ENCODE assay signal across 1 cellular context in the genomic region with DNA sequence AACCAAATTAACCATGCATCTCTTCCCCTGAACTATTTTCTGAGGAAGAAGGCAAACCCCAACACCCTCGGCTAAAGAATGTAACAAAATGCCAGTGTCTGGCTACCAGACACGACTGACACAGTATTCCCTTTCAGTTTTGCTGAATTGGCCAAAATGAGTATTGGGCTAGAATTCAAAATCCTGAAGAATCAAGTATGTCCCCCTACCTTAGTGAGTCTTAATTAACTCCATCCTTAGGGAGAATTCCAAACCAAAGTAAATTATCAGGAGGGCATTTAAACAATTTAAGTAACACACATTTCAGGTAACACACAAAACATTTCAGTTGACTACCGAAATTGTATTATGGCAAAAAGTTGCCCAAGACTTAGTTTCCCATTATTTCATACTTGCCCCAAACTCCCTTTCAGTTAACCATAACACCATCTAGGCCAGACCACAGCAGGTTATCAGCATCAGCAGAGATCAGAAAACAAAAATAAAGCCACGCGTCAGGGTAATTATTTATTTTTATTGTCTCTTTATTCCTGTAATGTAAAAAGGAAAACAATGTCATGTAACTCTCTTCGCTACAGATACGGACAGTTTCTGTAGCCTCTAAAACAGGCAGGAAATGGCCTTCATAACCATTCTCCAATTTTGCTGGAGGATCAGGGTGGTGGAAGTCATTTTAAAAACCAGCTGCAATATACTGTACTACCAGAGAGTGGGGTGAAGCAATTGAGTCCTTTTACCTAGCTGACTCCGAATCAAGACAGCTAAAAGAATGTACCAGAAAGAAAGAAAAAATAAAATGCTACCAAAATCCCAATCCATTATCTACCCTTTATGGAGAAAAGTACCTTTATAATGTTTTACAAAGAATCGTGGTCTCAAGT.
TF ChIP-seq lines count a peak whose summit lies in the region.

No MANE protein-coding gene starts in this region.

TF ChIP-seq in HepG2, 621 proteins besides CTCF, POLR2A, EP300 and RAD21 (continued from another document and continues in another):
- no peak for TF ChIP-seq TGIF2 (CRISPR knock-in tag; IDR thresholded peaks at IDR 0.05)
- TF ChIP-seq ZNF550 (CRISPR knock-in tag; IDR thresholded peaks at IDR 0.05; ENCODE audit: borderline replicate concordance): no peak
- TF ChIP-seq ZNF235 (CRISPR knock-in tag; IDR thresholded peaks at IDR 0.05; ENCODE audit: borderline replicate concordance): no peak
- no peak for TF ChIP-seq FLYWCH1 (CRISPR knock-in tag; IDR thresholded peaks at IDR 0.05)
- 0 out of 2 replicates have a peak, but pooled peaks have one; percentile 37 for TF ChIP-seq SETDB1 (CRISPR knock-in tag; IDR thresholded peaks at IDR 0.05; ENCODE audit: borderline replicate concordance)
- no peak for TF ChIP-seq ZNF180 (CRISPR knock-in tag; IDR thresholded peaks at IDR 0.05; ENCODE audit: borderline replicate concordance, low read depth)
- TF ChIP-seq PRPF4 (IDR thresholded peaks at IDR 0.05; ENCODE audit: low read depth, low read length, poor library complexity, severe bottlenecking): no peak
- TF ChIP-seq ZNF326 (CRISPR knock-in tag; IDR thresholded peaks at IDR 0.05; ENCODE audit: borderline replicate concordance): no peak
- TF ChIP-seq, protein P1, sequence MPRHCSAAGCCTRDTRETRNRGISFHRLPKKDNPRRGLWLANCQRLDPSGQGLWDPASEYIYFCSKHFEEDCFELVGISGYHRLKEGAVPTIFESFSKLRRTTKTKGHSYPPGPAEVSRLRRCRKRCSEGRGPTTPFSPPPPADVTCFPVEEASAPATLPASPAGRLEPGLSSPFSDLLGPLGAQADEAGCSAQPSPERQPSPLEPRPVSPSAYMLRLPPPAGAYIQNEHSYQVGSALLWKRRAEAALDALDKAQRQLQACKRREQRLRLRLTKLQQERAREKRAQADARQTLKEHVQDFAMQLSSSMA (CRISPR knock-in tag; IDR thresholded peaks at IDR 0.05): no peak
- no peak for TF ChIP-seq KAT7 (CRISPR knock-in tag; IDR thresholded peaks at IDR 0.05; ENCODE audit: borderline replicate concordance)
- TF ChIP-seq, protein P2, sequence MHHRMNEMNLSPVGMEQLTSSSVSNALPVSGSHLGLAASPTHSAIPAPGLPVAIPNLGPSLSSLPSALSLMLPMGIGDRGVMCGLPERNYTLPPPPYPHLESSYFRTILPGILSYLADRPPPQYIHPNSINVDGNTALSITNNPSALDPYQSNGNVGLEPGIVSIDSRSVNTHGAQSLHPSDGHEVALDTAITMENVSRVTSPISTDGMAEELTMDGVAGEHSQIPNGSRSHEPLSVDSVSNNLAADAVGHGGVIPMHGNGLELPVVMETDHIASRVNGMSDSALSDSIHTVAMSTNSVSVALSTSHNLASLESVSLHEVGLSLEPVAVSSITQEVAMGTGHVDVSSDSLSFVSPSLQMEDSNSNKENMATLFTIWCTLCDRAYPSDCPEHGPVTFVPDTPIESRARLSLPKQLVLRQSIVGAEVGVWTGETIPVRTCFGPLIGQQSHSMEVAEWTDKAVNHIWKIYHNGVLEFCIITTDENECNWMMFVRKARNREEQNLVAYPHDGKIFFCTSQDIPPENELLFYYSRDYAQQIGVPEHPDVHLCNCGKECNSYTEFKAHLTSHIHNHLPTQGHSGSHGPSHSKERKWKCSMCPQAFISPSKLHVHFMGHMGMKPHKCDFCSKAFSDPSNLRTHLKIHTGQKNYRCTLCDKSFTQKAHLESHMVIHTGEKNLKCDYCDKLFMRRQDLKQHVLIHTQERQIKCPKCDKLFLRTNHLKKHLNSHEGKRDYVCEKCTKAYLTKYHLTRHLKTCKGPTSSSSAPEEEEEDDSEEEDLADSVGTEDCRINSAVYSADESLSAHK (CRISPR knock-in tag; IDR thresholded peaks at IDR 0.05; ENCODE audit: borderline replicate concordance): 0 out of 2 replicates have a peak, but pooled peaks have one; percentile 19
- no peak for TF ChIP-seq ZNF570 (CRISPR knock-in tag; IDR thresholded peaks at IDR 0.05; ENCODE audit: borderline replicate concordance)
- no peak for TF ChIP-seq REL (CRISPR knock-in tag; conservative IDR thresholded peaks at IDR 0.05)
- no peak for TF ChIP-seq TAF1 (CRISPR knock-in tag; IDR thresholded peaks at IDR 0.05)
- peak; percentile 41 for TF ChIP-seq ASH2L (IDR thresholded peaks at IDR 0.05; ENCODE audit: insufficient read length, low read depth, low read length)
- TF ChIP-seq MBD4 (IDR thresholded peaks at IDR 0.05; ENCODE audit: borderline replicate concordance, low read length): no peak
- TF ChIP-seq, protein P3, sequence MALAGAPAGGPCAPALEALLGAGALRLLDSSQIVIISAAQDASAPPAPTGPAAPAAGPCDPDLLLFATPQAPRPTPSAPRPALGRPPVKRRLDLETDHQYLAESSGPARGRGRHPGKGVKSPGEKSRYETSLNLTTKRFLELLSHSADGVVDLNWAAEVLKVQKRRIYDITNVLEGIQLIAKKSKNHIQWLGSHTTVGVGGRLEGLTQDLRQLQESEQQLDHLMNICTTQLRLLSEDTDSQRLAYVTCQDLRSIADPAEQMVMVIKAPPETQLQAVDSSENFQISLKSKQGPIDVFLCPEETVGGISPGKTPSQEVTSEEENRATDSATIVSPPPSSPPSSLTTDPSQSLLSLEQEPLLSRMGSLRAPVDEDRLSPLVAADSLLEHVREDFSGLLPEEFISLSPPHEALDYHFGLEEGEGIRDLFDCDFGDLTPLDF (CRISPR knock-in tag; IDR thresholded peaks at IDR 0.05): no peak
- TF ChIP-seq JUN (CRISPR knock-in tag; IDR thresholded peaks at IDR 0.05): no peak
- TF ChIP-seq ZNF7 (CRISPR knock-in tag; IDR thresholded peaks at IDR 0.05): no peak
- TF ChIP-seq KLF9 (CRISPR knock-in tag; IDR thresholded peaks at IDR 0.05; ENCODE audit: low read depth): no peak
- no peak for TF ChIP-seq ZNF350 (CRISPR knock-in tag; IDR thresholded peaks at IDR 0.05; ENCODE audit: borderline replicate concordance, low read depth)
- TF ChIP-seq, protein P4, sequence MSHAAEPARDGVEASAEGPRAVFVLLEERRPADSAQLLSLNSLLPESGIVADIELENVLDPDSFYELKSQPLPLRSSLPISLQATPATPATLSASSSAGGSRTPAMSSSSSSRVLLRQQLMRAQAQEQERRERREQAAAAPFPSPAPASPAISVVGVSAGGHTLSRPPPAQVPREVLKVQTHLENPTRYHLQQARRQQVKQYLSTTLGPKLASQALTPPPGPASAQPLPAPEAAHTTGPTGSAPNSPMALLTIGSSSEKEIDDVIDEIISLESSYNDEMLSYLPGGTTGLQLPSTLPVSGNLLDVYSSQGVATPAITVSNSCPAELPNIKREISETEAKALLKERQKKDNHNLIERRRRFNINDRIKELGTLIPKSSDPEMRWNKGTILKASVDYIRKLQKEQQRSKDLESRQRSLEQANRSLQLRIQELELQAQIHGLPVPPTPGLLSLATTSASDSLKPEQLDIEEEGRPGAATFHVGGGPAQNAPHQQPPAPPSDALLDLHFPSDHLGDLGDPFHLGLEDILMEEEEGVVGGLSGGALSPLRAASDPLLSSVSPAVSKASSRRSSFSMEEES (CRISPR knock-in tag; IDR thresholded peaks at IDR 0.05): no peak; the same call in 1 of the 2 replicates
- no peak for TF ChIP-seq MTA1 (CRISPR knock-in tag; IDR thresholded peaks at IDR 0.05; ENCODE audit: borderline replicate concordance)
- no peak for TF ChIP-seq GATAD2A (CRISPR knock-in tag; IDR thresholded peaks at IDR 0.05)
- TF ChIP-seq ZMYM4 (CRISPR knock-in tag; IDR thresholded peaks at IDR 0.05): no peak
- TF ChIP-seq MTF1 (CRISPR knock-in tag; IDR thresholded peaks at IDR 0.05): no peak
- TF ChIP-seq ZNF562 (CRISPR knock-in tag; IDR thresholded peaks at IDR 0.05; ENCODE audit: borderline replicate concordance): no peak
- TF ChIP-seq, protein P5, sequence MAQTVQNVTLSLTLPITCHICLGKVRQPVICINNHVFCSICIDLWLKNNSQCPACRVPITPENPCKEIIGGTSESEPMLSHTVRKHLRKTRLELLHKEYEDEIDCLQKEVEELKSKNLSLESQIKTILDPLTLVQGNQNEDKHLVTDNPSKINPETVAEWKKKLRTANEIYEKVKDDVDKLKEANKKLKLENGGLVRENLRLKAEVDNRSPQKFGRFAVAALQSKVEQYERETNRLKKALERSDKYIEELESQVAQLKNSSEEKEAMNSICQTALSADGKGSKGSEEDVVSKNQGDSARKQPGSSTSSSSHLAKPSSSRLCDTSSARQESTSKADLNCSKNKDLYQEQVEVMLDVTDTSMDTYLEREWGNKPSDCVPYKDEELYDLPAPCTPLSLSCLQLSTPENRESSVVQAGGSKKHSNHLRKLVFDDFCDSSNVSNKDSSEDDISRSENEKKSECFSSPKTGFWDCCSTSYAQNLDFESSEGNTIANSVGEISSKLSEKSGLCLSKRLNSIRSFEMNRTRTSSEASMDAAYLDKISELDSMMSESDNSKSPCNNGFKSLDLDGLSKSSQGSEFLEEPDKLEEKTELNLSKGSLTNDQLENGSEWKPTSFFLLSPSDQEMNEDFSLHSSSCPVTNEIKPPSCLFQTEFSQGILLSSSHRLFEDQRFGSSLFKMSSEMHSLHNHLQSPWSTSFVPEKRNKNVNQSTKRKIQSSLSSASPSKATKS (CRISPR knock-in tag; IDR thresholded peaks at IDR 0.05): no peak
- TF ChIP-seq NR1H2 (CRISPR knock-in tag; IDR thresholded peaks at IDR 0.05; ENCODE audit: borderline replicate concordance, low read depth): no peak
- 0 out of 2 replicates have a peak, but pooled peaks have one; percentile 15 for TF ChIP-seq ZSCAN22 (CRISPR knock-in tag; IDR thresholded peaks at IDR 0.05)
- TF ChIP-seq ATF1 (CRISPR knock-in tag; IDR thresholded peaks at IDR 0.05): no peak
- no peak for TF ChIP-seq ZNF530 (CRISPR knock-in tag; IDR thresholded peaks at IDR 0.05; ENCODE audit: low read depth)
- TF ChIP-seq, protein P6, sequence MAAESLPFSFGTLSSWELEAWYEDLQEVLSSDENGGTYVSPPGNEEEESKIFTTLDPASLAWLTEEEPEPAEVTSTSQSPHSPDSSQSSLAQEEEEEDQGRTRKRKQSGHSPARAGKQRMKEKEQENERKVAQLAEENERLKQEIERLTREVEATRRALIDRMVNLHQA (CRISPR knock-in tag; IDR thresholded peaks at IDR 0.05): no peak
- no peak for TF ChIP-seq GZF1 (CRISPR knock-in tag; IDR thresholded peaks at IDR 0.05)
- peak; percentile 3; the same call in 1 of the 2 replicates for TF ChIP-seq THAP11 (CRISPR knock-in tag; IDR thresholded peaks at IDR 0.05)
- TF ChIP-seq KDM6A (CRISPR knock-in tag; IDR thresholded peaks at IDR 0.05; ENCODE audit: low read depth): no peak
- TF ChIP-seq ZNF501 (CRISPR knock-in tag; IDR thresholded peaks at IDR 0.05): no peak
- TF ChIP-seq MAFF (IDR thresholded peaks at IDR 0.05; ENCODE audit: low read depth, low read length): peak; percentile 95
- no peak for TF ChIP-seq HNRNPUL1 (IDR thresholded peaks at IDR 0.05; ENCODE audit: low read depth, low read length)
- no peak for TF ChIP-seq GTF2F1 (IDR thresholded peaks at IDR 0.05; ENCODE audit: low read length)
- 0 out of 2 replicates have a peak, but pooled peaks have one; percentile 76 for TF ChIP-seq ZNF577 (CRISPR knock-in tag; IDR thresholded peaks at IDR 0.05; ENCODE audit: borderline replicate concordance, low read depth)
- TF ChIP-seq, protein P7, sequence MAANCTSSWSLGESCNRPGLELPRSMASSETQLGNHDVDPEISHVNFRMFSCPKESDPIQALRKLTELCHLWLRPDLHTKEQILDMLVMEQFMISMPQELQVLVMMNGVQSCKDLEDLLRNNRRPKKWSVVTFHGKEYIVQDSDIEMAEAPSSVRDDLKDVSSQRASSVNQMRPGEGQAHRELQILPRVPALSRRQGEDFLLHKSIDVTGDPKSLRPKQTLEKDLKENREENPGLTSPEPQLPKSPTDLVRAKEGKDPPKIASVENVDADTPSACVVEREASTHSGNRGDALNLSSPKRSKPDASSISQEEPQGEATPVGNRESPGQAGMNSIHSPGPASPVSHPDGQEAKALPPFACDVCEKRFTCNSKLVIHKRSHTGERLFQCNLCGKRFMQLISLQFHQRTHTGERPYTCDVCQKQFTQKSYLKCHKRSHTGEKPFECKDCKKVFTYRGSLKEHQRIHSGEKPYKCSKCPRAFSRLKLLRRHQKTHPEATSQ (CRISPR knock-in tag; IDR thresholded peaks at IDR 0.05; ENCODE audit: borderline replicate concordance): 0 out of 2 replicates have a peak, but pooled peaks have one; percentile 55
- TF ChIP-seq, protein P8, sequence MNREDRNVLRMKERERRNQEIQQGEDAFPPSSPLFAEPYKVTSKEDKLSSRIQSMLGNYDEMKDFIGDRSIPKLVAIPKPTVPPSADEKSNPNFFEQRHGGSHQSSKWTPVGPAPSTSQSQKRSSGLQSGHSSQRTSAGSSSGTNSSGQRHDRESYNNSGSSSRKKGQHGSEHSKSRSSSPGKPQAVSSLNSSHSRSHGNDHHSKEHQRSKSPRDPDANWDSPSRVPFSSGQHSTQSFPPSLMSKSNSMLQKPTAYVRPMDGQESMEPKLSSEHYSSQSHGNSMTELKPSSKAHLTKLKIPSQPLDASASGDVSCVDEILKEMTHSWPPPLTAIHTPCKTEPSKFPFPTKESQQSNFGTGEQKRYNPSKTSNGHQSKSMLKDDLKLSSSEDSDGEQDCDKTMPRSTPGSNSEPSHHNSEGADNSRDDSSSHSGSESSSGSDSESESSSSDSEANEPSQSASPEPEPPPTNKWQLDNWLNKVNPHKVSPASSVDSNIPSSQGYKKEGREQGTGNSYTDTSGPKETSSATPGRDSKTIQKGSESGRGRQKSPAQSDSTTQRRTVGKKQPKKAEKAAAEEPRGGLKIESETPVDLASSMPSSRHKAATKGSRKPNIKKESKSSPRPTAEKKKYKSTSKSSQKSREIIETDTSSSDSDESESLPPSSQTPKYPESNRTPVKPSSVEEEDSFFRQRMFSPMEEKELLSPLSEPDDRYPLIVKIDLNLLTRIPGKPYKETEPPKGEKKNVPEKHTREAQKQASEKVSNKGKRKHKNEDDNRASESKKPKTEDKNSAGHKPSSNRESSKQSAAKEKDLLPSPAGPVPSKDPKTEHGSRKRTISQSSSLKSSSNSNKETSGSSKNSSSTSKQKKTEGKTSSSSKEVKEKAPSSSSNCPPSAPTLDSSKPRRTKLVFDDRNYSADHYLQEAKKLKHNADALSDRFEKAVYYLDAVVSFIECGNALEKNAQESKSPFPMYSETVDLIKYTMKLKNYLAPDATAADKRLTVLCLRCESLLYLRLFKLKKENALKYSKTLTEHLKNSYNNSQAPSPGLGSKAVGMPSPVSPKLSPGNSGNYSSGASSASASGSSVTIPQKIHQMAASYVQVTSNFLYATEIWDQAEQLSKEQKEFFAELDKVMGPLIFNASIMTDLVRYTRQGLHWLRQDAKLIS (CRISPR knock-in tag; IDR thresholded peaks at IDR 0.05): peak; percentile 67
- TF ChIP-seq ZC3H4 (CRISPR knock-in tag; IDR thresholded peaks at IDR 0.05; ENCODE audit: borderline replicate concordance): 0 out of 2 replicates have a peak, but pooled peaks have one; percentile 42
- peak; percentile 73 for TF ChIP-seq CEBPB (IDR thresholded peaks at IDR 0.05; ENCODE audit: borderline replicate concordance, low read depth, low read length)
- no peak for TF ChIP-seq ZNF552 (CRISPR knock-in tag; IDR thresholded peaks at IDR 0.05; ENCODE audit: borderline replicate concordance)
- TF ChIP-seq GATA4 (IDR thresholded peaks at IDR 0.05; ENCODE audit: borderline replicate concordance, low read depth): no peak
- TF ChIP-seq, protein P9, sequence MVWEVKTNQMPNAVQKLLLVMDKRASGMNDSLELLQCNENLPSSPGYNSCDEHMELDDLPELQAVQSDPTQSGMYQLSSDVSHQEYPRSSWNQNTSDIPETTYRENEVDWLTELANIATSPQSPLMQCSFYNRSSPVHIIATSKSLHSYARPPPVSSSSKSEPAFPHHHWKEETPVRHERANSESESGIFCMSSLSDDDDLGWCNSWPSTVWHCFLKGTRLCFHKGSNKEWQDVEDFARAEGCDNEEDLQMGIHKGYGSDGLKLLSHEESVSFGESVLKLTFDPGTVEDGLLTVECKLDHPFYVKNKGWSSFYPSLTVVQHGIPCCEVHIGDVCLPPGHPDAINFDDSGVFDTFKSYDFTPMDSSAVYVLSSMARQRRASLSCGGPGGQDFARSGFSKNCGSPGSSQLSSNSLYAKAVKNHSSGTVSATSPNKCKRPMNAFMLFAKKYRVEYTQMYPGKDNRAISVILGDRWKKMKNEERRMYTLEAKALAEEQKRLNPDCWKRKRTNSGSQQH (CRISPR knock-in tag; IDR thresholded peaks at IDR 0.05; ENCODE audit: low read depth): no peak
- no peak for TF ChIP-seq THYN1 (CRISPR knock-in tag; IDR thresholded peaks at IDR 0.05; ENCODE audit: borderline replicate concordance, low read depth)
